In the genomic region with DNA sequence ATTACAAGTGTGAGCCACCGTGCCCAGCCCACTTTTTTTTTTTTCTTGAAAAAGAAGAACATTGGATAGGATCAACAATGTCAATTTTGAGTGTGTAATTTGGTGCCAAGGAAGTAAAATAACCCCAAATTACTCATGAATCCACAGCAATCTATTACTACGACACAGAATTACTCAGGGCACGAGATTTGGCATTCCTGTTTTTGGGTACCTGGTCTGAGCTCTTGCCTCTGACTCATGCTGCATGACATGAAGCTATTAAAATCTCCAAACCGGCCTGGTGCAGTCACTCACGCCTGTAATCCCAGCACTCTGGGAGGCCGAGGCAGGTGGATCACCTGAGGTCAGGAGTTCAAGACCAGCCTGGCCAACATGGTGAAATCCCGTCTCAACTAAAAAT, we compare ENCODE assay signal across 20 cellular contexts. TPM values are rescaled to one million over a fixed set of nuclear protein-coding genes. Genes with fewer than 3 reads are reported as not detected.
DNase-seq lines count a peak whose midpoint lies in the region; ATAC-seq and TF ChIP-seq lines count a peak whose summit lies in the region.
"Had no signal": no experiment of that assay in that cellular context is flagged by ENCODE, and none has a peak within 500 bp of the region (broad histone marks: within the 10 kb centered on the region; RNA-seq: fewer than 3 reads in every experiment).

No MANE protein-coding gene starts in this region.

- intact Hi-C loops in OCI-LY7 (cut with micrococcal nuclease; ENCODE audit: unreplicated experiment) (loop anchor here (5.0 kb wide), 1 partner anchor 38 kb away; no protein-coding TSS in a partner anchor), mammary epithelial cell (cut with micrococcal nuclease) (loop anchor here (1.0 kb wide), 1 partner anchor 9 kb away; no protein-coding TSS in a partner anchor)

- BruUV-seq in OCI-LY7 (replicated peaks; lab: Mats Ljungman, UMichigan) (no TSS peak), mammary epithelial cell (replicated peaks; lab: Mats Ljungman, UMichigan) (no TSS peak)

- H3K4me3 ChIP-seq in OCI-LY7 (ENCODE audit: low read depth, low read length, poor library complexity, severe bottlenecking) (no peak overlapping the region), mammary epithelial cell (replicated peaks in 1 of 3; ENCODE audit: insufficient read depth in 1 of 3, low read depth in 2 of 3, low read length in 3 of 3) (no peak overlapping the region), smooth muscle cell (no peak overlapping the region)
- H3K4me3 ChIP-seq: Peyer's patch, testis had no signal

- peaks cover 95% of the 10 kb centered on the region for H3K4me1 ChIP-seq in OCI-LY7 (ENCODE audit: insufficient read depth, low read length, poor library complexity, severe bottlenecking)
- peaks cover 34% of the 10 kb centered on the region for H3K4me1 ChIP-seq in mammary epithelial cell (ENCODE audit: insufficient read depth, low read length)
- H3K4me1 ChIP-seq in smooth muscle cell (ENCODE audit: low read depth), result no peaks in the 10 kb centered on the region

- H3K36me3 ChIP-seq in OCI-LY7 (ENCODE audit: insufficient read depth, low read length), result peaks cover 42% of the 10 kb centered on the region
- H3K36me3 ChIP-seq in mammary epithelial cell (ENCODE audit: insufficient read depth, low read length), result no peaks in the 10 kb centered on the region
- no peaks in the 10 kb centered on the region for H3K36me3 ChIP-seq in smooth muscle cell (ENCODE audit: low read depth)

- H3K27me3 ChIP-seq in mammary epithelial cell (ENCODE audit: insufficient read depth, low read length) (no peaks in the 10 kb centered on the region), smooth muscle cell (ENCODE audit: low read depth) (no peaks in the 10 kb centered on the region)
- H3K27me3 ChIP-seq: Peyer's patch, testis had no signal

- no peak overlapping the region for H2AFZ ChIP-seq in OCI-LY7 (ENCODE audit: low read length)
- H2AFZ ChIP-seq in mammary epithelial cell (ENCODE audit: low read depth, low read length), result no peak overlapping the region
- H2AFZ ChIP-seq in smooth muscle cell (ENCODE audit: low read depth), result no peak overlapping the region

- H3K9me3 Mint-ChIP-seq in WTC11, result no peaks in the 10 kb centered on the region
- H3K9me3 Mint-ChIP-seq: memory B cell had no signal

- no peak overlapping the region for H3K4me3 Mint-ChIP-seq in WTC11
- H3K4me3 Mint-ChIP-seq: B cell, memory B cell had no signal

- DNase-seq in Daoy (ENCODE audit: low read depth), result peak; percentile 70
- DNase-seq in OCI-LY7 (ENCODE audit: low spot score), result no peak
- DNase-seq in mammary epithelial cell, result peak; percentile 95
- DNase-seq in smooth muscle cell (lab: John Stamatoyannopoulos, UW; ENCODE audit: unreplicated experiment), result no peak
- no peak for DNase-seq in GF-D8 (lab: John Stamatoyannopoulos, UW)
- no peak for DNase-seq in NOMO-1 (lab: John Stamatoyannopoulos, UW; ENCODE audit: unreplicated experiment in 2 of 2)
- no peak for DNase-seq in WTC11 (ENCODE audit: low spot score)
- DNase-seq: activated naive CD4-positive, alpha-beta T cell; activated T-cell treated with anti-CD3 and anti-CD28 coated beads for 4 hours; aorta; hippocampal formation; MM.1S; NCI-H2171 treated with DMSO at 0.1 percent for 48 hours; NCI-H748 treated with DMSO at 0.1 percent for 48 hours; Peyer's patch; right cardiac atrium; stimulated activated CD4-positive, alpha-beta T cell treated with anti-CD3 and anti-CD28 coated beads, Interleukin-15, amount 100 ng/mL, for 24 hours; testis had no signal

- TF ChIP-seq CTCF in OCI-LY7 (conservative IDR thresholded peaks at IDR 0.05; ENCODE audit: low read length) (no peak), mammary epithelial cell (conservative IDR thresholded peaks at IDR 0.05 in 1 of 2, IDR thresholded peaks at IDR 0.05 in 1 of 2; ENCODE audit: extremely low read depth in 1 of 2, insufficient read depth in 1 of 2, low read depth in 1 of 2, low read length in 2 of 2) (no peak), smooth muscle cell (IDR thresholded peaks at IDR 0.05; ENCODE audit: borderline replicate concordance, insufficient read depth, poor library complexity, severe bottlenecking) (no peak), WTC11 (IDR thresholded peaks at IDR 0.05) (no peak)

- in situ Hi-C loops in mammary epithelial cell (cut with MboI; ENCODE audit: low sequenced_read_pairs in 2 of 2), result no loop called here

- no peaks in the 10 kb centered on the region for H3K9me2 ChIP-seq in OCI-LY7 (ENCODE audit: insufficient read depth, low read length)

- H3K27ac Mint-ChIP-seq in WTC11, result no peak overlapping the region
- H3K27ac Mint-ChIP-seq: B cell, memory B cell had no signal

- CTCF ChIA-PET in OCI-LY7 (lab: Charles Lee; ENCODE audit: unreplicated experiment), result no interaction called here
- CTCF ChIA-PET in mammary epithelial cell (lab: Charles Lee; ENCODE audit: low non-redundant PET), result no interaction called here
- CTCF ChIA-PET in WTC11 (lab: Charles Lee), result interaction anchor here (0.7 to 2.0 kb wide), 7 partner anchors 14 to 1251 kb away, joined by 3 to 9 read pairs (median 4); no protein-coding TSS in a partner anchor

- peaks cover 11% of the 10 kb centered on the region; the same call in 1 of the 2 replicates for H3K9me3 ChIP-seq in OCI-LY7 (ENCODE audit: low read length)
- no peaks in the 10 kb centered on the region for H3K9me3 ChIP-seq in mammary epithelial cell (replicated peaks; ENCODE audit: insufficient read depth, low read length)
- H3K9me3 ChIP-seq in smooth muscle cell (replicated peaks; ENCODE audit: low read depth), result no peaks in the 10 kb centered on the region
- H3K9me3 ChIP-seq: Peyer's patch, testis had no signal

- dilution Hi-C loops in mammary epithelial cell (cut with HindIII; ENCODE audit: low sequenced_read_pairs), result no loop called here

- H3K4me2 ChIP-seq in OCI-LY7 (ENCODE audit: low read length) (0 out of 2 replicates have a peak overlapping the region, but pooled peaks have one; percentile 55), mammary epithelial cell (ENCODE audit: insufficient read depth, low read depth, low read length) (no peak overlapping the region), smooth muscle cell (no peak overlapping the region)

- H3K9ac ChIP-seq in mammary epithelial cell (ENCODE audit: insufficient read depth, low read length) (no peak overlapping the region), smooth muscle cell (ENCODE audit: low read depth) (no peak overlapping the region)

- H3K36me3 Mint-ChIP-seq in WTC11, result no peaks in the 10 kb centered on the region

- no peaks in the 10 kb centered on the region for H3K27me3 Mint-ChIP-seq in WTC11 (ENCODE audit: low read depth)
- H3K27me3 Mint-ChIP-seq: B cell, memory B cell had no signal

- 15% methylated on average over 7 of the region's 7 CpGs for WGBS in mammary epithelial cell (ENCODE audit: low coverage, missing lambda C conversion rate)
- 71% methylated on average over 7 of the region's 7 CpGs for WGBS in smooth muscle cell (ENCODE audit: low lambda C conversion rate)

- POLR2A ChIA-PET in OCI-LY7 (lab: Charles Lee) (interaction anchor here (0.6 to 3.7 kb wide), 4 partner anchors 9 to 1065 kb away, joined by 3 to 26 read pairs (median 5); no protein-coding TSS in a partner anchor), WTC11 (lab: Charles Lee) (interaction anchor here (0.7 kb wide), 1 partner anchor 131 kb away, joined by 5 read pairs; no protein-coding TSS in a partner anchor)

- H3K79me2 ChIP-seq in OCI-LY7 (ENCODE audit: insufficient read depth, low read depth, low read length) (peaks cover 98% of the 10 kb centered on the region), mammary epithelial cell (ENCODE audit: insufficient read depth, low read length) (peaks cover 90% of the 10 kb centered on the region), smooth muscle cell (ENCODE audit: low read depth) (peaks cover 76% of the 10 kb centered on the region)

- H3K4me1 Mint-ChIP-seq in WTC11, result 0 out of 2 replicates have a peak, but pooled peaks cover 2% of the 10 kb centered on the region

- peak overlapping the region; percentile 47 for H3K27ac ChIP-seq in OCI-LY7 (ENCODE audit: low read depth, low read length, poor library complexity, severe bottlenecking)
- peak overlapping the region; percentile 89 for H3K27ac ChIP-seq in mammary epithelial cell (ENCODE audit: insufficient read depth, low read depth, low read length)
- peak overlapping the region; percentile 14 for H3K27ac ChIP-seq in smooth muscle cell (ENCODE audit: low read depth)
- H3K27ac ChIP-seq: Peyer's patch, testis had no signal

- H3F3A ChIP-seq in smooth muscle cell (ENCODE audit: low read depth), result no peaks in the 10 kb centered on the region

- no peak for ATAC-seq in WTC11

- no peaks in the 10 kb centered on the region for H4K20me1 ChIP-seq in OCI-LY7 (ENCODE audit: insufficient read depth, low read length)
- H4K20me1 ChIP-seq in mammary epithelial cell (ENCODE audit: insufficient read depth, low read length), result no peaks in the 10 kb centered on the region
- H4K20me1 ChIP-seq in smooth muscle cell (ENCODE audit: low read depth), result peaks cover 99% of the 10 kb centered on the region

TF ChIP-seq in WTC11, 78 proteins besides CTCF, POLR2A, EP300 and RAD21 (continues in another document):
- TF ChIP-seq KAT7 (CRISPR knock-in tag; IDR thresholded peaks at IDR 0.05; ENCODE audit: borderline replicate concordance) (no peak), NR1H2 (CRISPR knock-in tag; IDR thresholded peaks at IDR 0.05) (no peak)

RNA-seq across cellular contexts. Expression of a gene that starts 10.4 kb away (rescaled TPM):
- 18.8 and 20.4 TPM in 2 replicates for total RNA-seq in Daoy (2014; rRNA removed; shearing (Covaris generic))
- total RNA-seq in OCI-LY7 (2014; rRNA removed; shearing (Covaris generic)), result 21.1 and 23.0 TPM in 2 replicates
- total RNA-seq in OCI-LY7 (2022) (33.6 and 36.8 TPM in 2 replicates), mammary epithelial cell (10 to 100 TPM; 30.5 to 62.4 TPM), smooth muscle cell (11.2 and 13.5 TPM in 2 replicates), WTC11 (2021) (14.8 to 21.9 TPM (median 15.4 TPM) in 3 replicates)
- polyA plus RNA-seq in mammary epithelial cell (32.3 TPM), smooth muscle cell (12.3 and 13.8 TPM in 2 replicates)
- 38.2 TPM for polyA minus RNA-seq in mammary epithelial cell

RNA-seq across cellular contexts. Expression of a gene that starts 53.0 kb away (rescaled TPM):
- total RNA-seq in Daoy (2014; rRNA removed; shearing (Covaris generic)), result 27.7 and 48.1 TPM in 2 replicates
- total RNA-seq in OCI-LY7 (2014; rRNA removed; shearing (Covaris generic)), result 2.2 and 3.1 TPM in 2 replicates
- total RNA-seq in OCI-LY7 (2022) (0.93 and 1.7 TPM in 2 replicates), mammary epithelial cell (100 to 1,000 TPM in 1 of 2 donors, 10 to 100 TPM in 1; 35.5 to 101 TPM), smooth muscle cell (40.9 and 84.1 TPM in 2 replicates), WTC11 (2021) (20.7 to 29.0 TPM (median 24.9 TPM) in 3 replicates)
- polyA plus RNA-seq in mammary epithelial cell (158 TPM), smooth muscle cell (59.0 and 98.5 TPM in 2 replicates)
- polyA minus RNA-seq in mammary epithelial cell, result 85.8 TPM
- total RNA-seq: B cell had no signal

Comparison
In these comparisons a context has a peak if more than half of its experiments do, and no peak if none do; other contexts are left out.
1. DNase-seq: peak in Daoy (single experiment) and mammary epithelial cell (single experiment); none in OCI-LY7 (single experiment), smooth muscle cell (single experiment), GF-D8 (single experiment), NOMO-1 (0 of 2) and WTC11 (single experiment).
2. H3K27ac ChIP-seq: peak in every context shown above with its lines; median percentile 89 in mammary epithelial cell; 47 in OCI-LY7; 14 in smooth muscle cell.